Comparison of ENCODE assay signal across 1 cellular context in the genomic region with DNA sequence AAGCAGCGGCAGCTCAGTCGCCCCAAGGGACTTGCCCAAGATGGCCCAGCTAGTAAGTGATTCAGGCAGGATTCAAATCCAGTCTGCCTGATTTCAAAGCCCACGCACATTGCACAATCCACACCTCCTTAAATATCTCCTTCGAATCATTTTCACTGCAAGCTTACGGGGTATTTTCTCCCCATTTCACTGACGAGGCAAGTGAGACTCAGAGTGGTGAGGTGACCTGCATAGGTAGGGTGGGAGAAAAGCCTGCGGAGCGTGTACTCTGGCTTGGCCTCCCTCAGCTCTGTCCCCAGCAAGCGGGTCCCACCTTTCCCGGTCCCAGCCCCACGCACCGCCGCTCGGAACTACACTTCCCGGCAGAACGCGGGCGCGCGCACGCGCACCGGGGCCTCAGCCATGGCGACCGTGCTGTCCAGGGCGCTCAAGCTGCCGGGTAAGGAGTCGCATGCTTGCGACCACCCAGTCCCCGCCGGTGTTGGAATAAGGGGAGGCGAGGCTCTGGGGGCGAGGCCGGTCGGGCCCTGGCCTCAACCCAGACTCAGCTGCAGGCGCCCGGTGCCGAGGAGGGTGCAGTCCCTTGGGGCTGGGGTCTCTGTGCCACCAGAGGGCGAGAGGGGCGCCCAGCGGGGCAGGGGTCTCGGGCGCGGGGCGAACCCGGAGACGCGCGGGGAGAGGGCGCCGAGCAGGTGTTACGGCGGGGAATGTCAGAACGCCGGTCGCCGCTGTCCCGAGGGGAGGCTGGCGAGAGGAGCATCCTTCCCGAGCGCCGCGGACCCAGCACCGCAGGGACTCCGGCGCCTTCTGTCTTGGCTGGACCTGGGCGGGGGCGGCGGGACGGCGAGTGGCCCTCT.
TF ChIP-seq lines count a peak whose summit lies in the region.

A gene with protein sequence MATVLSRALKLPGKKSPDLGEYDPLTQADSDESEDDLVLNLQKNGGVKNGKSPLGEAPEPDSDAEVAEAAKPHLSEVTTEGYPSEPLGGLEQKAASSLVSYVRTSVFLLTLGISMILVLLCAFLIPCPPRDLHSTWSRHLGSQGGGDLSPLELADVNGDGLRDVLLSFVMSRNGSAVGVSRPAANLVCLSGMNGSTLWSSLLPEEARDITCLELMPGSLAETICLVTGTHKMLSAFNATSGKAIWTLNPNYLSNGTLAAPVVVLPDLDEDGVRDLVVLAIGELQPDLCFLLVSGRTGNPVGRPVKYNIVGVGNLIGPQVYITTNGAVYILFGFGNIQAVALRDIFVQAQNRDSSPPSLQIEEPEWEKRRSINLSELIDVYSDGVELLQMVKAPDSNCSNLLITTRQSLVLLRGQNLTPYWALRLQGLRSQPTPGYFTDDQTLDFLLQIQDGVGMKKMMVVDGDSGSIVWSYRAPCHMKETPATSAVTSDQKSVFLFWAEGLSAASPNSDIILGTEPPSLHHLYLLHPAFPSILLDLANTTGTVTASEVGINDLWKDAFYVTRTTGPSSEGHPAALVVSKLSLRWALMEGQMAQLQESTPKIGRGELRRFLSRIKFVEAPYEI (plus strand): TSS at position 380 of the 857 bp plus-strand sequence. CDS start 23 bp downstream, at position 403.

TF ChIP-seq in HepG2, 621 proteins besides CTCF, POLR2A, EP300 and RAD21 (continued from another document and continues in another):
- TF ChIP-seq, protein P1, sequence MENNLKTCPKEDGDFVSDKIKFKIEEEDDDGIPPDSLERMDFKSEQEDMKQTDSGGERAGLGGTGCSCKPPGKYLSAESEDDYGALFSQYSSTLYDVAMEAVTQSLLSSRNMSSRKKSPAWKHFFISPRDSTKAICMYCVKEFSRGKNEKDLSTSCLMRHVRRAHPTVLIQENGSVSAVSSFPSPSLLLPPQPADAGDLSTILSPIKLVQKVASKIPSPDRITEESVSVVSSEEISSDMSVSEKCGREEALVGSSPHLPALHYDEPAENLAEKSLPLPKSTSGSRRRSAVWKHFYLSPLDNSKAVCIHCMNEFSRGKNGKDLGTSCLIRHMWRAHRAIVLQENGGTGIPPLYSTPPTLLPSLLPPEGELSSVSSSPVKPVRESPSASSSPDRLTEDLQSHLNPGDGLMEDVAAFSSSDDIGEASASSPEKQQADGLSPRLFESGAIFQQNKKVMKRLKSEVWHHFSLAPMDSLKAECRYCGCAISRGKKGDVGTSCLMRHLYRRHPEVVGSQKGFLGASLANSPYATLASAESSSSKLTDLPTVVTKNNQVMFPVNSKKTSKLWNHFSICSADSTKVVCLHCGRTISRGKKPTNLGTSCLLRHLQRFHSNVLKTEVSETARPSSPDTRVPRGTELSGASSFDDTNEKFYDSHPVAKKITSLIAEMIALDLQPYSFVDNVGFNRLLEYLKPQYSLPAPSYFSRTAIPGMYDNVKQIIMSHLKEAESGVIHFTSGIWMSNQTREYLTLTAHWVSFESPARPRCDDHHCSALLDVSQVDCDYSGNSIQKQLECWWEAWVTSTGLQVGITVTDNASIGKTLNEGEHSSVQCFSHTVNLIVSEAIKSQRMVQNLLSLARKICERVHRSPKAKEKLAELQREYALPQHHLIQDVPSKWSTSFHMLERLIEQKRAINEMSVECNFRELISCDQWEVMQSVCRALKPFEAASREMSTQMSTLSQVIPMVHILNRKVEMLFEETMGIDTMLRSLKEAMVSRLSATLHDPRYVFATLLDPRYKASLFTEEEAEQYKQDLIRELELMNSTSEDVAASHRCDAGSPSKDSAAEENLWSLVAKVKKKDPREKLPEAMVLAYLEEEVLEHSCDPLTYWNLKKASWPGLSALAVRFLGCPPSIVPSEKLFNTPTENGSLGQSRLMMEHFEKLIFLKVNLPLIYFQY (CRISPR knock-in tag; IDR thresholded peaks at IDR 0.05; ENCODE audit: borderline replicate concordance) = no peak
- TF ChIP-seq ZNF329 (CRISPR knock-in tag; IDR thresholded peaks at IDR 0.05; ENCODE audit: low read depth) (no peak), ZNF335 (CRISPR knock-in tag; IDR thresholded peaks at IDR 0.05) (peak; percentile 71; the same call in 1 of the 2 replicates), KAT7 (CRISPR knock-in tag; IDR thresholded peaks at IDR 0.05; ENCODE audit: borderline replicate concordance) (peak; percentile 89; the same call in 1 of the 2 replicates), TCF12 (IDR thresholded peaks at IDR 0.05) (no peak), TCF12 (CRISPR knock-in tag; IDR thresholded peaks at IDR 0.05) (peak; percentile 72; the same call in 1 of the 2 replicates), ARHGAP35 (CRISPR knock-in tag; IDR thresholded peaks at IDR 0.05; ENCODE audit: borderline replicate concordance) (no peak; the same call in 1 of the 2 replicates), NFRKB (IDR thresholded peaks at IDR 0.05) (no peak), CBX5 (CRISPR knock-in tag; IDR thresholded peaks at IDR 0.05; ENCODE audit: borderline replicate concordance) (0 out of 2 replicates have a peak, but pooled peaks have one; percentile 15), ZNF124 (CRISPR knock-in tag; IDR thresholded peaks at IDR 0.05) (peak; percentile 67), ZNF792 (CRISPR knock-in tag; IDR thresholded peaks at IDR 0.05) (0 out of 2 replicates have a peak, but pooled peaks have one; percentile 46), ZSCAN31 (CRISPR knock-in tag; IDR thresholded peaks at IDR 0.05; ENCODE audit: low read depth) (peak; percentile 51; the same call in 1 of the 2 replicates), ZFX (CRISPR knock-in tag; IDR thresholded peaks at IDR 0.05; ENCODE audit: low read depth) (peak; percentile 52; the same call in 1 of the 2 replicates), MAF1 (CRISPR knock-in tag; IDR thresholded peaks at IDR 0.05; ENCODE audit: borderline replicate concordance) (no peak), CHD4 (IDR thresholded peaks at IDR 0.05; ENCODE audit: borderline replicate concordance, low read length) (no peak), FOXO1 (CRISPR knock-in tag; IDR thresholded peaks at IDR 0.05) (0 out of 2 replicates have a peak, but pooled peaks have one; percentile 8), BCL6 (CRISPR knock-in tag; IDR thresholded peaks at IDR 0.05) (no peak), AGO2 (optimal IDR thresholded peaks at IDR 0.05; ENCODE audit: low read depth, low read length) (peak; percentile 59), ZNF660 (CRISPR knock-in tag; IDR thresholded peaks at IDR 0.05; ENCODE audit: borderline replicate concordance, low read depth) (no peak), ZNF563 (CRISPR knock-in tag; IDR thresholded peaks at IDR 0.05) (0 out of 2 replicates have a peak, but pooled peaks have one; percentile 54)
- TF ChIP-seq, protein P2, sequence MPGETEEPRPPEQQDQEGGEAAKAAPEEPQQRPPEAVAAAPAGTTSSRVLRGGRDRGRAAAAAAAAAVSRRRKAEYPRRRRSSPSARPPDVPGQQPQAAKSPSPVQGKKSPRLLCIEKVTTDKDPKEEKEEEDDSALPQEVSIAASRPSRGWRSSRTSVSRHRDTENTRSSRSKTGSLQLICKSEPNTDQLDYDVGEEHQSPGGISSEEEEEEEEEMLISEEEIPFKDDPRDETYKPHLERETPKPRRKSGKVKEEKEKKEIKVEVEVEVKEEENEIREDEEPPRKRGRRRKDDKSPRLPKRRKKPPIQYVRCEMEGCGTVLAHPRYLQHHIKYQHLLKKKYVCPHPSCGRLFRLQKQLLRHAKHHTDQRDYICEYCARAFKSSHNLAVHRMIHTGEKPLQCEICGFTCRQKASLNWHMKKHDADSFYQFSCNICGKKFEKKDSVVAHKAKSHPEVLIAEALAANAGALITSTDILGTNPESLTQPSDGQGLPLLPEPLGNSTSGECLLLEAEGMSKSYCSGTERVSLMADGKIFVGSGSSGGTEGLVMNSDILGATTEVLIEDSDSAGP (CRISPR knock-in tag; IDR thresholded peaks at IDR 0.05; ENCODE audit: borderline replicate concordance) = peak; percentile 50; the same call in 1 of the 2 replicates
- TF ChIP-seq, protein P3, sequence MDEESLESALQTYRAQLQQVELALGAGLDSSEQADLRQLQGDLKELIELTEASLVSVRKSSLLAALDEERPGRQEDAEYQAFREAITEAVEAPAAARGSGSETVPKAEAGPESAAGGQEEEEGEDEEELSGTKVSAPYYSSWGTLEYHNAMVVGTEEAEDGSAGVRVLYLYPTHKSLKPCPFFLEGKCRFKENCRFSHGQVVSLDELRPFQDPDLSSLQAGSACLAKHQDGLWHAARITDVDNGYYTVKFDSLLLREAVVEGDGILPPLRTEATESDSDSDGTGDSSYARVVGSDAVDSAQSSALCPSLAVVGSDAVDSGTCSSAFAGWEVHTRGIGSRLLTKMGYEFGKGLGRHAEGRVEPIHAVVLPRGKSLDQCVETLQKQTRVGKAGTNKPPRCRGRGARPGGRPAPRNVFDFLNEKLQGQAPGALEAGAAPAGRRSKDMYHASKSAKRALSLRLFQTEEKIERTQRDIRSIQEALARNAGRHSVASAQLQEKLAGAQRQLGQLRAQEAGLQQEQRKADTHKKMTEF (CRISPR knock-in tag; IDR thresholded peaks at IDR 0.05) = peak; percentile 81; the same call in 1 of the 2 replicates
- TF ChIP-seq, protein P4, sequence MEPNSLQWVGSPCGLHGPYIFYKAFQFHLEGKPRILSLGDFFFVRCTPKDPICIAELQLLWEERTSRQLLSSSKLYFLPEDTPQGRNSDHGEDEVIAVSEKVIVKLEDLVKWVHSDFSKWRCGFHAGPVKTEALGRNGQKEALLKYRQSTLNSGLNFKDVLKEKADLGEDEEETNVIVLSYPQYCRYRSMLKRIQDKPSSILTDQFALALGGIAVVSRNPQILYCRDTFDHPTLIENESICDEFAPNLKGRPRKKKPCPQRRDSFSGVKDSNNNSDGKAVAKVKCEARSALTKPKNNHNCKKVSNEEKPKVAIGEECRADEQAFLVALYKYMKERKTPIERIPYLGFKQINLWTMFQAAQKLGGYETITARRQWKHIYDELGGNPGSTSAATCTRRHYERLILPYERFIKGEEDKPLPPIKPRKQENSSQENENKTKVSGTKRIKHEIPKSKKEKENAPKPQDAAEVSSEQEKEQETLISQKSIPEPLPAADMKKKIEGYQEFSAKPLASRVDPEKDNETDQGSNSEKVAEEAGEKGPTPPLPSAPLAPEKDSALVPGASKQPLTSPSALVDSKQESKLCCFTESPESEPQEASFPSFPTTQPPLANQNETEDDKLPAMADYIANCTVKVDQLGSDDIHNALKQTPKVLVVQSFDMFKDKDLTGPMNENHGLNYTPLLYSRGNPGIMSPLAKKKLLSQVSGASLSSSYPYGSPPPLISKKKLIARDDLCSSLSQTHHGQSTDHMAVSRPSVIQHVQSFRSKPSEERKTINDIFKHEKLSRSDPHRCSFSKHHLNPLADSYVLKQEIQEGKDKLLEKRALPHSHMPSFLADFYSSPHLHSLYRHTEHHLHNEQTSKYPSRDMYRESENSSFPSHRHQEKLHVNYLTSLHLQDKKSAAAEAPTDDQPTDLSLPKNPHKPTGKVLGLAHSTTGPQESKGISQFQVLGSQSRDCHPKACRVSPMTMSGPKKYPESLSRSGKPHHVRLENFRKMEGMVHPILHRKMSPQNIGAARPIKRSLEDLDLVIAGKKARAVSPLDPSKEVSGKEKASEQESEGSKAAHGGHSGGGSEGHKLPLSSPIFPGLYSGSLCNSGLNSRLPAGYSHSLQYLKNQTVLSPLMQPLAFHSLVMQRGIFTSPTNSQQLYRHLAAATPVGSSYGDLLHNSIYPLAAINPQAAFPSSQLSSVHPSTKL (CRISPR knock-in tag; IDR thresholded peaks at IDR 0.05) = peak; percentile 52; the same call in 1 of the 2 replicates
- TF ChIP-seq, protein P5, sequence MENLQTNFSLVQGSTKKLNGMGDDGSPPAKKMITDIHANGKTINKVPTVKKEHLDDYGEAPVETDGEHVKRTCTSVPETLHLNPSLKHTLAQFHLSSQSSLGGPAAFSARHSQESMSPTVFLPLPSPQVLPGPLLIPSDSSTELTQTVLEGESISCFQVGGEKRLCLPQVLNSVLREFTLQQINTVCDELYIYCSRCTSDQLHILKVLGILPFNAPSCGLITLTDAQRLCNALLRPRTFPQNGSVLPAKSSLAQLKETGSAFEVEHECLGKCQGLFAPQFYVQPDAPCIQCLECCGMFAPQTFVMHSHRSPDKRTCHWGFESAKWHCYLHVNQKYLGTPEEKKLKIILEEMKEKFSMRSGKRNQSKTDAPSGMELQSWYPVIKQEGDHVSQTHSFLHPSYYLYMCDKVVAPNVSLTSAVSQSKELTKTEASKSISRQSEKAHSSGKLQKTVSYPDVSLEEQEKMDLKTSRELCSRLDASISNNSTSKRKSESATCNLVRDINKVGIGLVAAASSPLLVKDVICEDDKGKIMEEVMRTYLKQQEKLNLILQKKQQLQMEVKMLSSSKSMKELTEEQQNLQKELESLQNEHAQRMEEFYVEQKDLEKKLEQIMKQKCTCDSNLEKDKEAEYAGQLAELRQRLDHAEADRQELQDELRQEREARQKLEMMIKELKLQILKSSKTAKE (CRISPR knock-in tag; IDR thresholded peaks at IDR 0.05; ENCODE audit: borderline replicate concordance) = peak; percentile 44; the same call in 1 of the 2 replicates
- TF ChIP-seq, protein P6, sequence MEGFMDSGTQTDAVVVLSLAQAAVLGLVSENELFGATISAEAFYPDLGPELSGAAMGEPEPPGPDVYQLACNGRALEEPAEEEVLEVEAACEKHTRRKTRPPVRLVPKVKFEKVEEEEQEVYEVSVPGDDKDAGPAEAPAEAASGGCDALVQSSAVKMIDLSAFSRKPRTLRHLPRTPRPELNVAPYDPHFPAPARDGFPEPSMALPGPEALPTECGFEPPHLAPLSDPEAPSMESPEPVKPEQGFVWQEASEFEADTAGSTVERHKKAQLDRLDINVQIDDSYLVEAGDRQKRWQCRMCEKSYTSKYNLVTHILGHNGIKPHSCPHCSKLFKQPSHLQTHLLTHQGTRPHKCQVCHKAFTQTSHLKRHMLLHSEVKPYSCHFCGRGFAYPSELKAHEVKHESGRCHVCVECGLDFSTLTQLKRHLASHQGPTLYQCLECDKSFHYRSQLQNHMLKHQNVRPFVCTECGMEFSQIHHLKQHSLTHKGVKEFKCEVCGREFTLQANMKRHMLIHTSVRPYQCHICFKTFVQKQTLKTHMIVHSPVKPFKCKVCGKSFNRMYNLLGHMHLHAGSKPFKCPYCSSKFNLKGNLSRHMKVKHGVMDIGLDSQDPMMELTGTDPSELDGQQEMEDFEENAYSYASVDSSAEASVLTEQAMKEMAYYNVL (CRISPR knock-in tag; IDR thresholded peaks at IDR 0.05; ENCODE audit: borderline replicate concordance) = peak; percentile 71; the same call in 1 of the 2 replicates
